Comparison of ENCODE assay signal across 18 cellular contexts in genomic region chr6:138424004-138424904, GRCh38. TPM values are rescaled to one million over a fixed set of nuclear protein-coding genes. Genes with fewer than 3 reads are reported as not detected.
"Had no signal": no experiment of that assay in that cellular context is flagged by ENCODE, and none has a peak within 500 bp of the region (broad histone marks: within the 10 kb centered on the region; RNA-seq: fewer than 3 reads in every experiment).

No MANE protein-coding gene starts in this region.

- H3K36me3 ChIP-seq: cardiac muscle cell had no signal

- ATAC-seq: effector memory CD8-positive, alpha-beta T cell had no signal

- H3K27me3 ChIP-seq: cardiac muscle cell, hepatocyte had no signal

- H3K4me3 Mint-ChIP-seq: activated CD4-positive, alpha-beta memory T cell treated with anti-CD3 and anti-CD28 coated beads for 36 hours; activated naive CD8-positive, alpha-beta T cell; effector memory CD8-positive, alpha-beta T cell had no signal

- H3K27ac Mint-ChIP-seq: activated CD4-positive, alpha-beta memory T cell treated with anti-CD3 and anti-CD28 coated beads for 36 hours; activated naive CD8-positive, alpha-beta T cell; effector memory CD8-positive, alpha-beta T cell had no signal

- H3K27ac ChIP-seq: cardiac muscle cell, hepatocyte, skin epidermis, WERI-Rb-1 had no signal

- H3K4me3 ChIP-seq: cardiac muscle cell, hepatocyte, skin epidermis had no signal

- DNase-seq: activated CD4-positive, alpha-beta memory T cell treated with anti-CD3 and anti-CD28 coated beads for 36 hours; activated T-cell treated with anti-CD3 and anti-CD28 coated beads for 4 hours; dermis blood vessel endothelial cell; effector memory CD8-positive, alpha-beta T cell; foreskin fibroblast; islet precursor cell; stimulated activated CD4-positive, alpha-beta T cell treated with anti-CD3 and anti-CD28 coated beads, Interleukin-2, amount 100 ng/mL, for 48 hours; WERI-Rb-1 had no signal

- H3K27me3 Mint-ChIP-seq: activated CD4-positive, alpha-beta memory T cell treated with anti-CD3 and anti-CD28 coated beads for 36 hours; progenitor cell of endocrine pancreas had no signal

- H3K9me3 Mint-ChIP-seq: activated CD4-positive, alpha-beta memory T cell treated with anti-CD3 and anti-CD28 coated beads for 36 hours; effector memory CD8-positive, alpha-beta T cell had no signal

RNA-seq across cellular contexts. Expression of gene SMIM28, which starts 46.5 kb away (rescaled TPM):
- total RNA-seq: activated CD4-positive, alpha-beta memory T cell treated with anti-CD3 and anti-CD28 coated beads for 36 hours; cardiac muscle cell; dermis blood vessel endothelial cell; glomerular endothelial cell; hepatocyte; mononuclear cell; osteoblast; progenitor cell of endocrine pancreas; T-helper 2 cell treated with Interferon-gamma antibody and Interleukin-4, amounts not matched to agents 100 ng/mL and 5 ng/mL, for 36 hours; ureter had no signal
